In the genomic region with DNA sequence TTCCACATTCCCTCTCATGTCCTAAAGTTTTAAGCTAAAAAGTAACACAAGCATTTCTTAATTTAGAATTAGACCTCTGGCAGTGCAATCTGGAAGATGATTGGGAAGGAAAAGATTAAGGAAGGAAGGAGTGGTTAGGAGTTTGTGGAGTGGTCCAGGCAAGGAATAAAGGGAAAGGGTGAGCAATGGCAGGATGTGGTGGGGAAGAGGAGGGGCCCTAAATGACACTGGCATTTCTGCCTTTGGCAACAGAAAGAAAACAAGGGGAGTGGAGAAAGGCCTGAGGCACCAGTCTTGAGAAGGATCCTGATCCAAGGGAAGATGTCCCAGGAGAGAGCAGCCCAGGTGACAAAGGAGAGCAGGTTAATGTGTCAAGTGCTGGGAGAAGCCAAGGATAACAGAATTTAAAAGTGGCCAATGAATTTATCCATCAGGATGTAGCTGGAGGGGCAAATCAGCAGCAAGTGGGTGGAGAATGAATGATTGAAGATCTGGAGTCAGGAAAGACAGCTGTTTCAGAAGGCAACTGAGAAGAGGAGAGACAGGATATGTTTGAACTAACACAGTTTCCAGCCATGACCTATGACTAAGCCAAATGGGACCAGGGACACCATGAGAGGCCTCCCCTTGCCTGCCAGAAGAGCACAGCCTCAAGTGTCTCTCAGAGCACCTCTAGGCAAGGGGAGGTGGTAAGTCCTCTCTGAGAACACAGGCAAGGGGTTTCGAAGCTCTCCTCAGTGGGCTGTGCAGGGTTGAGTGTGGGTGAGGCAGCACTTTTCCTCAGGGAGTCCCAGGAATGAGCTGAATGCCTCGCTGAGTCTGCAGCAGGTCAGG, we compare ENCODE assay signal across 16 cellular contexts. TPM values are rescaled to one million over a fixed set of nuclear protein-coding genes. Genes with fewer than 3 reads are reported as not detected.
DNase-seq lines count a peak whose midpoint lies in the region; ATAC-seq and TF ChIP-seq lines count a peak whose summit lies in the region.
"Had no signal": no experiment of that assay in that cellular context is flagged by ENCODE, and none has a peak within 500 bp of the region (broad histone marks: within the 10 kb centered on the region; RNA-seq: fewer than 3 reads in every experiment).

No MANE protein-coding gene starts in this region.

- DNase-seq in stimulated activated CD4-positive, alpha-beta T cell treated with anti-CD3 and anti-CD28 coated beads, Interleukin-15, amount 100 ng/mL, for 24 hours = peak; percentile 34
- no peak for DNase-seq in stimulated activated CD4-positive, alpha-beta T cell treated with anti-CD3 and anti-CD28 coated beads, Interleukin-4, amount 100 ng/mL, for 4 hours
- DNase-seq in T-helper 17 cell = no peak
- DNase-seq in islet precursor cell = peak; percentile 53
- DNase-seq in HAP-1 (ENCODE audit: low spot score in 2 of 2) = no peak
- DNase-seq in CD4-positive, alpha-beta T cell = no peak
- no peak for DNase-seq in kidney tubule cell (ENCODE audit: low spot score)
- DNase-seq: adrenal gland, C1 segment of cervical spinal cord, head of caudate nucleus, NCI-H2081 treated with DMSO at 0.1 percent for 48 hours, NCI-H524 treated with DMSO at 0.1 percent for 48 hours had no signal

- H3K4me1 ChIP-seq in HAP-1 = no peaks in the 10 kb centered on the region
- H3K4me1 ChIP-seq: adrenal gland had no signal

- no peak for TF ChIP-seq CTCF in CD4-positive, alpha-beta T cell (IDR thresholded peaks at IDR 0.05)

- H3K27ac ChIP-seq in CD4-positive, alpha-beta T cell (ENCODE audit: low read depth, low read length) = no peak overlapping the region
- H3K27ac ChIP-seq: adrenal gland, neutrophil, SK-N-MC had no signal

- no peak overlapping the region for H3K4me3 ChIP-seq in HAP-1
- H3K4me3 ChIP-seq: adrenal gland, SK-N-MC had no signal

- peaks cover 4% of the 10 kb centered on the region for H3K36me3 Mint-ChIP-seq in T-helper 17 cell (ENCODE audit: low read depth)
- no peaks in the 10 kb centered on the region for H3K36me3 Mint-ChIP-seq in CD4-positive, alpha-beta T cell (ENCODE audit: low read depth)

- in situ Hi-C loops in HAP-1 (cut with MboI; ENCODE audit: low sequenced_read_pairs) = no loop called here

- no peaks in the 10 kb centered on the region for H3K36me3 ChIP-seq in HAP-1 (replicated peaks)
- H3K36me3 ChIP-seq: adrenal gland, neutrophil had no signal

- no peaks in the 10 kb centered on the region for H3K27me3 ChIP-seq in HAP-1 (ENCODE audit: low read depth)
- H3K27me3 ChIP-seq in CD4-positive, alpha-beta T cell (ENCODE audit: control insufficient read depth, insufficient read depth, low read length) = no peaks in the 10 kb centered on the region
- H3K27me3 ChIP-seq: adrenal gland, neutrophil had no signal

- H3K27ac Mint-ChIP-seq in T-helper 17 cell = peak overlapping the region; percentile 63
- H3K27ac Mint-ChIP-seq in CD4-positive, alpha-beta T cell = no peak overlapping the region
- H3K27ac Mint-ChIP-seq: IgD-negative memory B cell had no signal

- CTCF ChIA-PET in CD4-positive, alpha-beta T cell (lab: Charles Lee) = interaction anchor here (0.7 to 2.7 kb wide), 2 partner anchors 48 to 177 kb away, joined by 3 to 9 read pairs; no protein-coding TSS in a partner anchor

- POLR2A ChIA-PET in CD4-positive, alpha-beta T cell (lab: Charles Lee) = no interaction called here

- H3K9me3 ChIP-seq in T-helper 17 cell (ENCODE audit: control insufficient read depth, low read length, poor library complexity, severe bottlenecking) (no peaks in the 10 kb centered on the region), HAP-1 (no peaks in the 10 kb centered on the region)
- no peaks in the 10 kb centered on the region for H3K9me3 ChIP-seq in CD4-positive, alpha-beta T cell (ENCODE audit: control insufficient read depth, low read length)
- H3K9me3 ChIP-seq: adrenal gland, neutrophil had no signal

- no peaks in the 10 kb centered on the region for H3K9me3 Mint-ChIP-seq in CD4-positive, alpha-beta T cell
- H3K9me3 Mint-ChIP-seq: IgD-negative memory B cell had no signal

- H3K4me1 Mint-ChIP-seq in T-helper 17 cell = peaks cover 19% of the 10 kb centered on the region
- peaks cover 12% of the 10 kb centered on the region for H3K4me1 Mint-ChIP-seq in CD4-positive, alpha-beta T cell (ENCODE audit: low read depth)

- H3K4me3 Mint-ChIP-seq in T-helper 17 cell = peak overlapping the region; percentile 26
- no peak overlapping the region for H3K4me3 Mint-ChIP-seq in CD4-positive, alpha-beta T cell

- no peak for ATAC-seq in T-helper 17 cell
- no peak for ATAC-seq in CD4-positive, alpha-beta T cell (ENCODE audit: poor library complexity)

- intact Hi-C loops in CD4-positive, alpha-beta T cell (cut with DNase I, micrococcal nuclease) = loop anchor here in 1 of 2 experiments (5.0 kb wide), 4 partner anchors 37 to 177 kb away; a partner anchor contains a TSS

- H3K27me3 Mint-ChIP-seq in T-helper 17 cell = peaks cover 7% of the 10 kb centered on the region
- no peaks in the 10 kb centered on the region for H3K27me3 Mint-ChIP-seq in CD4-positive, alpha-beta T cell
- H3K27me3 Mint-ChIP-seq: IgD-negative memory B cell had no signal

RNA-seq across cellular contexts. Expression of a gene that starts 20.9 kb away (rescaled TPM):
- total RNA-seq in T-helper 17 cell = 100 to 1,000 TPM in 1 of 2 donors, 10 to 100 TPM in 1; 96.6 to 124 TPM
- 100 to 1,000 TPM; 124 TPM for total RNA-seq in CD4-positive, alpha-beta T cell
- total RNA-seq: temporal lobe had no signal

RNA-seq across cellular contexts. Expression of a gene that starts 36.1 kb away (rescaled TPM):
- total RNA-seq in T-helper 17 cell = 1 to 10 TPM; 3.1 to 3.9 TPM
- under 1 TPM; 0.69 to 0.78 TPM for total RNA-seq in CD4-positive, alpha-beta T cell

Comparison
In these comparisons a context has a peak if more than half of its experiments do, and no peak if none do; other contexts are left out.
1. DNase-seq: peak in stimulated activated CD4-positive, alpha-beta T cell treated with anti-CD3 and anti-CD28 coated beads, Interleukin-15, amount 100 ng/mL, for 24 hours (single experiment) and islet precursor cell (single experiment); none in stimulated activated CD4-positive, alpha-beta T cell treated with anti-CD3 and anti-CD28 coated beads, Interleukin-4, amount 100 ng/mL, for 4 hours (0 of 2), T-helper 17 cell (0 of 3), HAP-1 (0 of 2), CD4-positive, alpha-beta T cell (0 of 10) and kidney tubule cell (single experiment).